Comparison of ENCODE assay signal across 18 cellular contexts in the genomic region with DNA sequence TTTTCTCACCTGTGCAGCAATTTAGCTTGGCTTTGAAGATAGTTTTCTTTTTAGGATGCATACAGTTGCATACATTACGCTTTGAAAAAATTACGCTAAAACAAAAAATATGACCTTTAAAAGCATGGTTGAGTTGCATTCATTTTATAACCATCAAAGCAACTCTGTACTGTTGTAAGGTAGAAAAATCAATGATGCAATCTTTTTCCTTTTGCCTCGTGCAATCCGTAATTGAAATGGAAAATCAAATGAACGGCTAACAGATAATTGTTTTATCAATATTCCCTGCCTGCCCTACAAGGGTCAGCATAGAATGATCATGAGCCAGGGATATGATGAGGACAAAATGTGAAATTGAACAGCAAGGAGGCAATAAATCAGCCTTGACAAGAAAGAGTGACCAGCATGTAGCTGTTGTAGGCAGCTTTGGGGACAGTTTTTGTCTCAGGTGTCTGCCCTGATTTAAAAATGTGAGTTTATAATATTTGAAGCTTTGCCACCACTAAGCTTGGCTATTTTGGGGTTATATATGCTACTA.
"Had no signal": no experiment of that assay in that cellular context is flagged by ENCODE, and none has a peak within 500 bp of the region (broad histone marks: within the 10 kb centered on the region; RNA-seq: fewer than 3 reads in every experiment).

No MANE protein-coding gene starts in this region.

- DNase-seq: activated naive CD4-positive, alpha-beta T cell treated with anti-CD3 and anti-CD28 coated beads for 36 hours; activated naive CD8-positive, alpha-beta T cell treated with anti-CD3 and anti-CD28 coated beads, Interleukin-2, amount 50 U/mL, for 24 hours; aorta; effector memory CD8-positive, alpha-beta T cell; foreskin melanocyte; ovary; sigmoid colon; stimulated activated CD4-positive, alpha-beta T cell treated with anti-CD3 and anti-CD28 coated beads, Interleukin-1b, Interleukin-23, amount 100 ng/mL, for 48 hours; stimulated activated naive CD8-positive, alpha-beta T cell treated with anti-CD3 and anti-CD28 coated beads, Interleukin-15, amount 100 ng/mL, for 72 hours; testis; upper lobe of right lung had no signal

- H2AFZ ChIP-seq: neural progenitor cell had no signal

- H3K27ac ChIP-seq: breast epithelium, epithelial cell of prostate, neural progenitor cell, ovary, testis, upper lobe of right lung had no signal

- H3K27me3 Mint-ChIP-seq: activated naive CD8-positive, alpha-beta T cell treated with anti-CD3 and anti-CD28 coated beads, Interleukin-2, amount 50 U/mL, for 24 hours; dendritic cell treated with granulocyte-macrophage colony-stimulating factor and Interleukin-4, amounts not matched to agents 40 ng/mL and 50 ng/mL, for 4 days; effector memory CD8-positive, alpha-beta T cell; stimulated activated naive CD8-positive, alpha-beta T cell treated with anti-CD3 and anti-CD28 coated beads, Interleukin-15, amount 100 ng/mL, for 72 hours had no signal

- H3K4me1 ChIP-seq: breast epithelium, testis, upper lobe of right lung had no signal

- H3K9me3 Mint-ChIP-seq: activated naive CD4-positive, alpha-beta T cell treated with anti-CD3 and anti-CD28 coated beads for 36 hours; activated naive CD8-positive, alpha-beta T cell treated with anti-CD3 and anti-CD28 coated beads, Interleukin-2, amount 50 U/mL, for 24 hours; dendritic cell treated with granulocyte-macrophage colony-stimulating factor and Interleukin-4, amounts not matched to agents 40 ng/mL and 50 ng/mL, for 4 days; effector memory CD8-positive, alpha-beta T cell; stimulated activated naive CD8-positive, alpha-beta T cell treated with anti-CD3 and anti-CD28 coated beads, Interleukin-15, amount 100 ng/mL, for 72 hours had no signal

- H3K4me3 ChIP-seq: breast epithelium, lung, neural progenitor cell, ovary, sigmoid colon, testis, upper lobe of right lung had no signal

- H3K27ac Mint-ChIP-seq: activated naive CD4-positive, alpha-beta T cell treated with anti-CD3 and anti-CD28 coated beads for 36 hours; activated naive CD8-positive, alpha-beta T cell treated with anti-CD3 and anti-CD28 coated beads, Interleukin-2, amount 50 U/mL, for 24 hours; activated T-helper 2 cell treated with anti-CD3 and anti-CD28 coated beads, Interferon-gamma antibody, Interleukin-2, Interleukin-4, amounts not matched to agents 10 μg/mL and 5 μg/mL and 100 μg/mL, durations not matched to agents 14 hours and 24 hours and 36 hours; dendritic cell treated with granulocyte-macrophage colony-stimulating factor and Interleukin-4, amounts not matched to agents 40 ng/mL and 50 ng/mL, for 4 days; effector memory CD8-positive, alpha-beta T cell; neural progenitor cell; stimulated activated naive CD8-positive, alpha-beta T cell treated with anti-CD3 and anti-CD28 coated beads, Interleukin-15, amount 100 ng/mL, for 72 hours had no signal

- H3K9ac ChIP-seq: neural progenitor cell had no signal

- H3K9me3 ChIP-seq: breast epithelium, ovary, sigmoid colon, testis, upper lobe of right lung had no signal

- H3K36me3 ChIP-seq: breast epithelium, ovary, sigmoid colon, upper lobe of right lung had no signal

- ATAC-seq: activated CD4-positive, CD25-positive, alpha-beta regulatory T cell treated with anti-CD3 and anti-CD28 coated beads, Interleukin-2, amount 50 U/mL, for 24 hours; activated naive CD8-positive, alpha-beta T cell treated with anti-CD3 and anti-CD28 coated beads, Interleukin-2, amount 50 U/mL, for 24 hours; effector memory CD8-positive, alpha-beta T cell; stimulated activated naive CD8-positive, alpha-beta T cell treated with anti-CD3 and anti-CD28 coated beads, Interleukin-15, amount 100 ng/mL, for 72 hours; upper lobe of right lung had no signal

- H3K27me3 ChIP-seq: breast epithelium, neural progenitor cell, ovary, sigmoid colon, testis, upper lobe of right lung had no signal

- H3K4me3 Mint-ChIP-seq: activated naive CD4-positive, alpha-beta T cell treated with anti-CD3 and anti-CD28 coated beads for 36 hours; activated naive CD8-positive, alpha-beta T cell treated with anti-CD3 and anti-CD28 coated beads, Interleukin-2, amount 50 U/mL, for 24 hours; dendritic cell treated with granulocyte-macrophage colony-stimulating factor and Interleukin-4, amounts not matched to agents 40 ng/mL and 50 ng/mL, for 4 days; effector memory CD8-positive, alpha-beta T cell; neural progenitor cell; stimulated activated naive CD8-positive, alpha-beta T cell treated with anti-CD3 and anti-CD28 coated beads, Interleukin-15, amount 100 ng/mL, for 72 hours had no signal
